In genomic region chr16:22347100-22347820, GRCh38 we compare ENCODE assay signal across 18 cellular contexts. TPM values are rescaled to one million over a fixed set of nuclear protein-coding genes. Genes with fewer than 3 reads are reported as not detected.
DNase-seq lines count a peak whose midpoint lies in the region; ATAC-seq and TF ChIP-seq lines count a peak whose summit lies in the region.
"Had no signal": no experiment of that assay in that cellular context is flagged by ENCODE, and none has a peak within 500 bp of the region (broad histone marks: within the 10 kb centered on the region; RNA-seq: fewer than 3 reads in every experiment).

No MANE protein-coding gene starts in this region.

- H3K36me3 Mint-ChIP-seq in activated CD8-positive, alpha-beta T cell treated with anti-CD3 and anti-CD28 coated beads, Interleukin-2, amount 10 ng/mL, durations not matched to agents 7 days and 5 days (ENCODE audit: low read depth), result peaks cover 75% of the 10 kb centered on the region
- H3K36me3 Mint-ChIP-seq in activated CD8-positive, alpha-beta T cell treated with anti-CD3 and anti-CD28 coated beads for 36 hours (ENCODE audit: low read depth), result peaks cover 51% of the 10 kb centered on the region
- peaks cover 21 to 73% (median 51%) of the 10 kb centered on the region in 5 donors for H3K36me3 Mint-ChIP-seq in naive thymus-derived CD4-positive, alpha-beta T cell

- H3K9me3 Mint-ChIP-seq in activated CD8-positive, alpha-beta T cell treated with anti-CD3 and anti-CD28 coated beads, Interleukin-2, amount 10 ng/mL, durations not matched to agents 7 days and 5 days (ENCODE audit: insufficient read depth), result no peaks in the 10 kb centered on the region
- no peaks in the 10 kb centered on the region for H3K9me3 Mint-ChIP-seq in activated CD8-positive, alpha-beta T cell treated with anti-CD3 and anti-CD28 coated beads for 36 hours
- H3K9me3 Mint-ChIP-seq in naive thymus-derived CD4-positive, alpha-beta T cell, result peaks cover 0 to 2% (median 0%) of the 10 kb centered on the region in 11 donors
- H3K9me3 Mint-ChIP-seq: CD8-positive, alpha-beta T cell had no signal

- 73% methylated on average over 20 of the region's 20 CpGs for WGBS in esophagus muscularis mucosa

- ATAC-seq in activated CD8-positive, alpha-beta T cell treated with anti-CD3 and anti-CD28 coated beads, Interleukin-2, amount 10 ng/mL, durations not matched to agents 7 days and 5 days, result no peak
- ATAC-seq in activated CD8-positive, alpha-beta T cell treated with anti-CD3 and anti-CD28 coated beads for 36 hours, result no peak
- no peak for ATAC-seq in naive thymus-derived CD4-positive, alpha-beta T cell
- ATAC-seq in HG02852 (IDR thresholded peaks at IDR 0.05; ENCODE audit: unreplicated experiment), result no peak
- ATAC-seq: CD8-positive, alpha-beta T cell; GM12878 had no signal

- CTCF ChIA-PET in activated CD8-positive, alpha-beta T cell treated with anti-CD3 and anti-CD28 coated beads, Interleukin-2, amount 10 ng/mL, durations not matched to agents 7 days and 5 days (lab: Charles Lee), result interaction anchor here (0.9 to 1.9 kb wide), 4 partner anchors 10 to 26 kb away, joined by 3 to 8 read pairs (median 6); no protein-coding TSS in a partner anchor
- CTCF ChIA-PET in activated CD8-positive, alpha-beta T cell treated with anti-CD3 and anti-CD28 coated beads for 36 hours (lab: Charles Lee), result no interaction called here
- CTCF ChIA-PET in RWPE1 (lab: Yijun Ruan, JAX), result interaction anchor here (0.7 kb wide), 1 partner anchor 28 kb away, joined by 3 read pairs; no protein-coding TSS in a partner anchor
- CTCF ChIA-PET in naive thymus-derived CD4-positive, alpha-beta T cell (lab: Charles Lee), result interaction anchor here (0.6 kb wide), 1 partner anchor 16 kb away, joined by 3 read pairs; no protein-coding TSS in a partner anchor

- H3K4me2 ChIP-seq in osteoblast (ENCODE audit: insufficient read depth, low read length), result no peak overlapping the region

- peaks cover 16% of the 10 kb centered on the region for H4K20me1 ChIP-seq in osteoblast (ENCODE audit: insufficient read depth, low read length)

- no peak for TF ChIP-seq POLR2A in esophagus muscularis mucosa (IDR thresholded peaks at IDR 0.05; ENCODE audit: low read depth)

- intact Hi-C loops in activated CD8-positive, alpha-beta T cell treated with anti-CD3 and anti-CD28 coated beads for 36 hours (cut with micrococcal nuclease), result no loop called here
- intact Hi-C loops in esophagus muscularis mucosa (cut with DNase I), result no loop called here
- intact Hi-C loops in naive thymus-derived CD4-positive, alpha-beta T cell (cut with micrococcal nuclease), result no loop called here

- POLR2A ChIA-PET in activated CD8-positive, alpha-beta T cell treated with anti-CD3 and anti-CD28 coated beads, Interleukin-2, amount 10 ng/mL, durations not matched to agents 7 days and 5 days (lab: Charles Lee), result no interaction called here
- POLR2A ChIA-PET in activated CD8-positive, alpha-beta T cell treated with anti-CD3 and anti-CD28 coated beads for 36 hours (lab: Charles Lee), result no interaction called here
- POLR2A ChIA-PET in RWPE1 (lab: Yijun Ruan, JAX; ENCODE audit: low non-redundant PET), result no interaction called here
- POLR2A ChIA-PET in naive thymus-derived CD4-positive, alpha-beta T cell (lab: Charles Lee), result interaction anchor here (0.5 to 1.7 kb wide), 4 partner anchors 10 to 100 kb away, joined by 3 to 5 read pairs (median 4); no protein-coding TSS in a partner anchor

- H3K4me1 Mint-ChIP-seq in activated CD8-positive, alpha-beta T cell treated with anti-CD3 and anti-CD28 coated beads, Interleukin-2, amount 10 ng/mL, durations not matched to agents 7 days and 5 days (ENCODE audit: low read depth), result no peaks in the 10 kb centered on the region
- H3K4me1 Mint-ChIP-seq in activated CD8-positive, alpha-beta T cell treated with anti-CD3 and anti-CD28 coated beads for 36 hours (ENCODE audit: low read depth), result peaks cover 9% of the 10 kb centered on the region
- H3K4me1 Mint-ChIP-seq in naive thymus-derived CD4-positive, alpha-beta T cell, result peaks cover 3 to 32% (median 24%) of the 10 kb centered on the region in 7 donors

- no peak for DNase-seq in activated CD8-positive, alpha-beta T cell treated with anti-CD3 and anti-CD28 coated beads, Interleukin-2, amount 10 ng/mL, durations not matched to agents 7 days and 5 days
- DNase-seq in activated CD8-positive, alpha-beta T cell treated with anti-CD3 and anti-CD28 coated beads for 36 hours, result no peak
- DNase-seq in RWPE1 (ENCODE audit: low spot score), result no peak
- no peak for DNase-seq in esophagus muscularis mucosa (ENCODE audit: extremely low spot score)
- DNase-seq in naive thymus-derived CD4-positive, alpha-beta T cell, result no peak
- no peak for DNase-seq in GF-D8 (lab: John Stamatoyannopoulos, UW)
- no peak for DNase-seq in osteoblast (ENCODE audit: insufficient read length, low spot score, missing footprints)
- DNase-seq: CD8-positive, alpha-beta T cell; cerebellar nuclear complex; gastrocnemius medialis; GM23248; MM.1S; NCI-H1930; NCI-H524; upper lobe of right lung had no signal

- H2AFZ ChIP-seq in osteoblast (ENCODE audit: low read length), result no peak overlapping the region
- H2AFZ ChIP-seq: GM23248 had no signal

- TF ChIP-seq CTCF in activated CD8-positive, alpha-beta T cell treated with anti-CD3 and anti-CD28 coated beads for 36 hours (IDR thresholded peaks at IDR 0.05), result no peak
- no peak for TF ChIP-seq CTCF in RWPE1 (conservative IDR thresholded peaks at IDR 0.05; ENCODE audit: low read depth)
- no peak for TF ChIP-seq CTCF in esophagus muscularis mucosa (IDR thresholded peaks at IDR 0.05)
- TF ChIP-seq CTCF in osteoblast (IDR thresholded peaks at IDR 0.05; ENCODE audit: extremely low read depth, low read depth, low read length), result no peak

- H3K4me1 ChIP-seq in esophagus muscularis mucosa (peaks cover 0 to 22% (median 16%) of the 10 kb centered on the region in 4 donors), osteoblast (ENCODE audit: insufficient read depth, low read length) (peaks cover 2% of the 10 kb centered on the region)
- H3K4me1 ChIP-seq in naive thymus-derived CD4-positive, alpha-beta T cell (ENCODE audit: control insufficient read depth in 2 of 2, insufficient read depth in 2 of 2, low read length in 2 of 2), result no peaks in the 10 kb centered on the region
- H3K4me1 ChIP-seq: gastrocnemius medialis, upper lobe of right lung had no signal

- TF ChIP-seq EP300 in esophagus muscularis mucosa (IDR thresholded peaks at IDR 0.05), result no peak

- H3K4me3 ChIP-seq in esophagus muscularis mucosa (no peak overlapping the region), osteoblast (ENCODE audit: insufficient read depth, low read length) (no peak overlapping the region)
- H3K4me3 ChIP-seq in naive thymus-derived CD4-positive, alpha-beta T cell (ENCODE audit: low read length), result no peak overlapping the region
- H3K4me3 ChIP-seq: gastrocnemius medialis, GM12878, GM23248, upper lobe of right lung had no signal

- H3K36me3 ChIP-seq in esophagus muscularis mucosa (peaks cover 26 to 71% (median 45%) of the 10 kb centered on the region in 4 donors), osteoblast (ENCODE audit: insufficient read depth, low read length) (peaks cover 80% of the 10 kb centered on the region)
- peaks cover 0 to 47% (median 32%) of the 10 kb centered on the region in 3 experiments for H3K36me3 ChIP-seq in naive thymus-derived CD4-positive, alpha-beta T cell (ENCODE audit: control insufficient read depth in 2 of 3, insufficient read depth in 3 of 3, low read length in 3 of 3)

- H3K27ac ChIP-seq in RWPE1 (peak overlapping the region; percentile 17; the same call in 1 of the 2 replicates), esophagus muscularis mucosa (replicated peaks in 1 of 4) (peak overlapping the region; percentile 0 to 64 (median 44)), osteoblast (ENCODE audit: low read depth, low read length) (no peak overlapping the region)
- no peak overlapping the region for H3K27ac ChIP-seq in naive thymus-derived CD4-positive, alpha-beta T cell (ENCODE audit: low read depth, low read length)
- H3K27ac ChIP-seq: gastrocnemius medialis, upper lobe of right lung, VCaP had no signal

- H3K27me3 ChIP-seq in esophagus muscularis mucosa, result no peaks in the 10 kb centered on the region
- H3K27me3 ChIP-seq in naive thymus-derived CD4-positive, alpha-beta T cell (ENCODE audit: control insufficient read depth in 2 of 2, insufficient read depth in 2 of 2, low read length in 2 of 2), result no peaks in the 10 kb centered on the region
- no peaks in the 10 kb centered on the region for H3K27me3 ChIP-seq in osteoblast (ENCODE audit: insufficient read depth, low read length)
- H3K27me3 ChIP-seq: gastrocnemius medialis, upper lobe of right lung had no signal

- no peaks in the 10 kb centered on the region for H3K27me3 Mint-ChIP-seq in activated CD8-positive, alpha-beta T cell treated with anti-CD3 and anti-CD28 coated beads, Interleukin-2, amount 10 ng/mL, durations not matched to agents 7 days and 5 days (ENCODE audit: low read depth)
- no peaks in the 10 kb centered on the region for H3K27me3 Mint-ChIP-seq in activated CD8-positive, alpha-beta T cell treated with anti-CD3 and anti-CD28 coated beads for 36 hours
- no peaks in the 10 kb centered on the region for H3K27me3 Mint-ChIP-seq in naive thymus-derived CD4-positive, alpha-beta T cell

- H3K79me2 ChIP-seq in osteoblast (ENCODE audit: insufficient read depth, low read length), result peaks cover 45% of the 10 kb centered on the region

- no peak overlapping the region for H3K4me3 Mint-ChIP-seq in activated CD8-positive, alpha-beta T cell treated with anti-CD3 and anti-CD28 coated beads, Interleukin-2, amount 10 ng/mL, durations not matched to agents 7 days and 5 days
- H3K4me3 Mint-ChIP-seq in activated CD8-positive, alpha-beta T cell treated with anti-CD3 and anti-CD28 coated beads for 36 hours, result no peak overlapping the region
- no peak overlapping the region for H3K4me3 Mint-ChIP-seq in naive thymus-derived CD4-positive, alpha-beta T cell
- H3K4me3 Mint-ChIP-seq: CD8-positive, alpha-beta T cell had no signal

- no peaks in the 10 kb centered on the region for H3K9me3 ChIP-seq in esophagus muscularis mucosa
- H3K9me3 ChIP-seq in naive thymus-derived CD4-positive, alpha-beta T cell (ENCODE audit: control insufficient read depth in 2 of 3, low read length in 3 of 3), result no peaks in the 10 kb centered on the region
- no peaks in the 10 kb centered on the region for H3K9me3 ChIP-seq in osteoblast (ENCODE audit: low read depth, low read length)
- H3K9me3 ChIP-seq: gastrocnemius medialis, upper lobe of right lung had no signal

- peak overlapping the region; percentile 8 for H3K27ac Mint-ChIP-seq in activated CD8-positive, alpha-beta T cell treated with anti-CD3 and anti-CD28 coated beads, Interleukin-2, amount 10 ng/mL, durations not matched to agents 7 days and 5 days
- no peak overlapping the region for H3K27ac Mint-ChIP-seq in activated CD8-positive, alpha-beta T cell treated with anti-CD3 and anti-CD28 coated beads for 36 hours
- H3K27ac Mint-ChIP-seq in naive thymus-derived CD4-positive, alpha-beta T cell, result peak overlapping the region; percentile 4 to 86 (median 69)

RNA-seq across cellular contexts. Expression of gene CDR2, which starts 27.2 kb away (rescaled TPM):
- total RNA-seq in activated CD8-positive, alpha-beta T cell treated with anti-CD3 and anti-CD28 coated beads, Interleukin-2, amount 10 ng/mL, durations not matched to agents 7 days and 5 days, result 10 to 100 TPM; 39.1 to 44.6 TPM
- 10 to 100 TPM; 34.7 to 37.6 TPM for total RNA-seq in activated CD8-positive, alpha-beta T cell treated with anti-CD3 and anti-CD28 coated beads for 36 hours
- total RNA-seq in esophagus muscularis mucosa, result 10 to 100 TPM; 37.0 to 54.0 (median 39.5) TPM
- total RNA-seq in naive thymus-derived CD4-positive, alpha-beta T cell, result 10 to 100 TPM; 28.7 to 91.9 (median 65.6) TPM
- 100 to 1,000 TPM in 1 of 2 donors, 10 to 100 TPM in 1; 66.0 to 115 TPM for polyA plus RNA-seq in naive thymus-derived CD4-positive, alpha-beta T cell
- 49.5 and 52.5 TPM in 2 replicates for total RNA-seq in osteoblast

RNA-seq across cellular contexts. Expression of gene POLR3E, which starts 50.1 kb away (rescaled TPM):
- total RNA-seq in activated CD8-positive, alpha-beta T cell treated with anti-CD3 and anti-CD28 coated beads, Interleukin-2, amount 10 ng/mL, durations not matched to agents 7 days and 5 days, result 10 to 100 TPM; 43.8 to 49.9 TPM
- total RNA-seq in activated CD8-positive, alpha-beta T cell treated with anti-CD3 and anti-CD28 coated beads for 36 hours, result 10 to 100 TPM; 66.9 to 67.9 TPM
- total RNA-seq in esophagus muscularis mucosa, result 10 to 100 TPM; 39.9 to 50.7 (median 49.0) TPM
- total RNA-seq in naive thymus-derived CD4-positive, alpha-beta T cell, result 100 to 1,000 TPM in 4 of 5 experiments, 10 to 100 TPM in 1; 60.1 to 232 (median 112) TPM
- 10 to 100 TPM; 11.8 to 19.2 TPM for polyA plus RNA-seq in naive thymus-derived CD4-positive, alpha-beta T cell
- total RNA-seq in osteoblast, result 19.2 and 19.4 TPM in 2 replicates

Comparison
In these comparisons a context has a peak if more than half of its experiments do, and no peak if none do; other contexts are left out.
1. H3K27ac ChIP-seq: peak in RWPE1 (single experiment) and esophagus muscularis mucosa (4 of 4); none in naive thymus-derived CD4-positive, alpha-beta T cell (single experiment) and osteoblast (single experiment).